In the genomic region with DNA sequence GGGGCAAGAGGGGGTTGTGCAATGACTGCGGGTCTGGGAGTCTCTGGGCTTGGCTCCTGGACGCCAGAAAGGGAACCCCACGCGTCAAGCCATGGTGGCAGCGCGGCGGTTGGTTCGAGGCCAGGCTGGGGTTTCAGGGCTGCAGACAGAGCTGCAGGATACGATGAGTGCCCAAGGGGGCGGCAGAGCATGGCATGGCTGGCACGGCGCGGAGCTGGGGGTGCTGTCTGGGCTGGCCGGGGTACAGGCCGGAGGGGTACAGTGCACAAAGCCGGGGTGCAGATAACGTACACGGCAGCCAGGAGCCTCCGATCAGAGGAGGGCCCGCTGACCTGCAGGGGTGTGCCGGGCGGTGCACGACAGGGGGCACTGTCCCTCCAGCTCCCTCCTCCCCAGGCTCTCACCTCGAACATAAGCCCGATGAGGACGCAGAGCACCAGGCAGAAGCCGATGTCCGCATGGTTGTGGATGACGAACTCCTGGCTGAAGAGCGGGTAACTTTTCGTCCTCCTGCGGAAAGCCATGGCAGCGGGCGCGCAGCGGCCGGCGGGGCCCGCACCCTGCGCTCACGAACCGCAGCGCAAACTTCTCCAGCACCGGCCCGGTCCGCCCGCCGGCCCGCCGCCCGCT, we compare ENCODE assay signal across 8 cellular contexts. TPM values are rescaled to one million over a fixed set of nuclear protein-coding genes. Genes with fewer than 3 reads are reported as not detected.
DNase-seq lines count a peak whose midpoint lies in the region; ATAC-seq and TF ChIP-seq lines count a peak whose summit lies in the region.

No MANE protein-coding gene starts in this region.

- TF ChIP-seq POLR2A in vagina (IDR thresholded peaks at IDR 0.05) = peak in 1 of 2 donors; percentile 79

- no peaks in the 10 kb centered on the region for H3K9me3 ChIP-seq in RWPE2 (ENCODE audit: severe bottlenecking)
- no peaks in the 10 kb centered on the region for H3K9me3 ChIP-seq in vagina

- no peaks in the 10 kb centered on the region for H3K9me3 Mint-ChIP-seq in activated naive CD4-positive, alpha-beta T cell treated with anti-CD3 and anti-CD28 coated beads for 36 hours

- peaks cover 3% of the 10 kb centered on the region for H3K36me3 Mint-ChIP-seq in activated naive CD4-positive, alpha-beta T cell treated with anti-CD3 and anti-CD28 coated beads for 36 hours (ENCODE audit: low read depth)

- H3K4me3 Mint-ChIP-seq in activated naive CD4-positive, alpha-beta T cell treated with anti-CD3 and anti-CD28 coated beads for 36 hours = peak overlapping the region; percentile 78

- DNase-seq in DMS114 treated with DMSO at 0.1 percent for 48 hours (lab: John Stamatoyannopoulos, UW; ENCODE audit: unreplicated experiment) = peak; percentile 55
- DNase-seq in HK-2 (ENCODE audit: unreplicated experiment) = peak; percentile 81
- DNase-seq in RWPE2 (ENCODE audit: low spot score) = peak; percentile 76
- peak; percentile 74 for DNase-seq in activated naive CD4-positive, alpha-beta T cell treated with anti-CD3 and anti-CD28 coated beads for 36 hours
- DNase-seq in Right ventricle myocardium superior = peak; percentile 74
- peak; percentile 44 for DNase-seq in pons (ENCODE audit: low spot score)
- DNase-seq in vagina (ENCODE audit: extremely low spot score in 2 of 2) = no peak

- H3K27ac ChIP-seq in RWPE2 (ENCODE audit: poor library complexity, severe bottlenecking) (peak overlapping the region; percentile 77), vagina (peak overlapping the region; percentile 84)

- H3K4me3 ChIP-seq in RWPE2 (ENCODE audit: severe bottlenecking) = peak overlapping the region; percentile 73
- H3K4me3 ChIP-seq in vagina = peak overlapping the region; percentile 74 to 77

- H3K4me1 ChIP-seq in RWPE2 (ENCODE audit: insufficient read depth, poor library complexity, severe bottlenecking) (peaks cover 26% of the 10 kb centered on the region), vagina (peaks cover 48% of the 10 kb centered on the region)

- H3K27ac Mint-ChIP-seq in activated naive CD4-positive, alpha-beta T cell treated with anti-CD3 and anti-CD28 coated beads for 36 hours = peak overlapping the region; percentile 65

- ATAC-seq in GM19468 (IDR thresholded peaks at IDR 0.05; ENCODE audit: extremely low read depth, unreplicated experiment) = peak; percentile 22
- ATAC-seq in RWPE2 (ENCODE audit: low read depth) = peak; percentile 63
- peak; percentile 69 for ATAC-seq in Right ventricle myocardium superior (ENCODE audit: poor library complexity)

- TF ChIP-seq CTCF in RWPE2 (IDR thresholded peaks at IDR 0.05; ENCODE audit: poor library complexity, severe bottlenecking) (peak; percentile 63), vagina (IDR thresholded peaks at IDR 0.05) (peak; percentile 6 to 40 (median 37))

- H3K27me3 Mint-ChIP-seq in activated naive CD4-positive, alpha-beta T cell treated with anti-CD3 and anti-CD28 coated beads for 36 hours (ENCODE audit: low read depth) = no peaks in the 10 kb centered on the region

- intact Hi-C loops in activated naive CD4-positive, alpha-beta T cell treated with anti-CD3 and anti-CD28 coated beads for 36 hours (cut with micrococcal nuclease) = loop anchor here (1.0 to 10.0 kb wide), 7 partner anchors 20 to 728 kb away; a partner anchor contains a TSS
- intact Hi-C loops in Right ventricle myocardium superior (cut with DNase I) = loop anchor here (1.0 to 5.0 kb wide), 2 partner anchors 74 to 156 kb away; a partner anchor contains a TSS
- intact Hi-C loops in vagina (cut with DNase I) = loop anchor here (2.0 to 5.0 kb wide), 2 partner anchors 64 to 156 kb away; a partner anchor contains a TSS

- H3K36me3 ChIP-seq in RWPE2 (ENCODE audit: low read depth) (peaks cover 8% of the 10 kb centered on the region; the same call in 1 of the 2 replicates), vagina (no peaks in the 10 kb centered on the region)

- peaks cover 43% of the 10 kb centered on the region for H3K4me1 Mint-ChIP-seq in activated naive CD4-positive, alpha-beta T cell treated with anti-CD3 and anti-CD28 coated beads for 36 hours (ENCODE audit: low read depth)

- CTCF ChIA-PET in activated naive CD4-positive, alpha-beta T cell treated with anti-CD3 and anti-CD28 coated beads for 36 hours (lab: Charles Lee) = interaction anchor here (0.7 to 2.8 kb wide), 14 partner anchors 10 to 214 kb away, joined by 3 to 10 read pairs (median 4); a partner anchor contains a TSS

- H3K27me3 ChIP-seq in RWPE2 (ENCODE audit: insufficient read depth, poor library complexity, severe bottlenecking) (no peaks in the 10 kb centered on the region), vagina (no peaks in the 10 kb centered on the region)

RNA-seq across cellular contexts. Expression of a gene that starts 0.4 kb away (rescaled TPM):
- 1 to 10 TPM; 2.5 to 2.9 TPM for total RNA-seq in activated naive CD4-positive, alpha-beta T cell treated with anti-CD3 and anti-CD28 coated beads for 36 hours
- total RNA-seq in Right ventricle myocardium superior = 11.0 TPM
- 11.0 TPM for total RNA-seq in vagina

Comparison
In these comparisons a context has a peak if more than half of its experiments do, and no peak if none do; other contexts are left out.
1. DNase-seq: peak in DMS114 treated with DMSO at 0.1 percent for 48 hours (single experiment), HK-2 (single experiment), RWPE2 (single experiment), activated naive CD4-positive, alpha-beta T cell treated with anti-CD3 and anti-CD28 coated beads for 36 hours (single experiment), Right ventricle myocardium superior (single experiment) and pons (single experiment); none in vagina (0 of 2).
2. Peak in every context shown above with its lines, with median percentiles within 50 percentile points of each other: ATAC-seq.